19 cellular contexts compared by ENCODE assay signal in genomic region chr18:49030692-49031443, GRCh38.
DNase-seq lines count a peak whose midpoint lies in the region; ATAC-seq, FAIRE-seq and TF ChIP-seq lines count a peak whose summit lies in the region.
"Had no signal": no experiment of that assay in that cellular context is flagged by ENCODE, and none has a peak within 500 bp of the region (broad histone marks: within the 10 kb centered on the region; RNA-seq: fewer than 3 reads in every experiment).

No MANE protein-coding gene starts in this region.

- H3K27me3 ChIP-seq in stomach (no peaks in the 10 kb centered on the region), pancreas (no peaks in the 10 kb centered on the region)

- ATAC-seq in HG02970 (IDR thresholded peaks at IDR 0.05; ENCODE audit: low FRiP score, unreplicated experiment) = no peak
- ATAC-seq in pancreas = no peak
- ATAC-seq: A549 had no signal

- H3K4me1 ChIP-seq in stomach (no peaks in the 10 kb centered on the region), pancreas (no peaks in the 10 kb centered on the region)
- H3K4me1 ChIP-seq: A549 had no signal

- no peak for TF ChIP-seq EP300 in stomach (IDR thresholded peaks at IDR 0.05)

- intact Hi-C loops in stomach (cut with DNase I; ENCODE audit: low total_unique reads) (no loop called here), pancreas (cut with DNase I) (no loop called here)

- H3K36me3 Mint-ChIP-seq in activated T-cell treated with anti-CD3 and anti-CD28 coated beads, Interleukin-2, amount 50 U/mL, for 24 hours (ENCODE audit: low read depth) = no peaks in the 10 kb centered on the region

- H3K4me3 Mint-ChIP-seq in activated T-cell treated with anti-CD3 and anti-CD28 coated beads, Interleukin-2, amount 50 U/mL, for 24 hours = no peak overlapping the region
- H3K4me3 Mint-ChIP-seq: activated naive CD4-positive, alpha-beta T cell treated with anti-CD3 and anti-CD28 coated beads, Interleukin-2, amount 10 ng/mL, durations not matched to agents 7 days and 5 days; brain; dendritic cell treated with granulocyte-macrophage colony-stimulating factor and Interleukin-4, amounts not matched to agents 40 ng/mL and 50 ng/mL, for 4 days had no signal

- no peak for TF ChIP-seq POLR2A in stomach (IDR thresholded peaks at IDR 0.05)

- H3K4me3 ChIP-seq in fibroblast of villous mesenchyme (ENCODE audit: low read depth, low read length) = no peak overlapping the region
- H3K4me3 ChIP-seq in stomach = no peak overlapping the region
- H3K4me3 ChIP-seq in pancreas = no peak overlapping the region
- H3K4me3 ChIP-seq: A549 had no signal

- no peaks in the 10 kb centered on the region for H3K27me3 Mint-ChIP-seq in activated T-cell treated with anti-CD3 and anti-CD28 coated beads, Interleukin-2, amount 50 U/mL, for 24 hours

- FAIRE-seq in pancreas (lab: Jason Lieb, UNC) (no peak), GM19239 (lab: Jason Lieb, UNC) (no peak)
- FAIRE-seq: A549, GM18507 had no signal

- no peaks in the 10 kb centered on the region for H3K36me3 ChIP-seq in KOPT-K1 (ENCODE audit: insufficient read depth, low read length)
- no peaks in the 10 kb centered on the region for H3K36me3 ChIP-seq in stomach
- no peaks in the 10 kb centered on the region for H3K36me3 ChIP-seq in pancreas

- no peak for DNase-seq in activated T-cell treated with anti-CD3 and anti-CD28 coated beads, Interleukin-2, amount 50 U/mL, for 24 hours
- DNase-seq in activated T-cell treated with anti-CD3 and anti-CD28 coated beads, Interleukin-2, amount 50 U/mL, for 1 hour = no peak
- DNase-seq in fibroblast of villous mesenchyme (ENCODE audit: low read depth) (peak; percentile 38), stomach (peak; percentile 10), pancreas (no peak), GM19239 (ENCODE audit: insufficient read length, low spot score) (no peak)
- DNase-seq: activated naive CD4-positive, alpha-beta T cell treated with anti-CD3 and anti-CD28 coated beads, Interleukin-2, amount 10 ng/mL, durations not matched to agents 7 days and 5 days; DMS79; glutamatergic neuron; NCI-H187; SK-N-SH; T1000 had no signal

- H3K9me3 Mint-ChIP-seq in activated T-cell treated with anti-CD3 and anti-CD28 coated beads, Interleukin-2, amount 50 U/mL, for 24 hours = peaks cover 7% of the 10 kb centered on the region
- H3K9me3 Mint-ChIP-seq: dendritic cell treated with granulocyte-macrophage colony-stimulating factor and Interleukin-4, amounts not matched to agents 40 ng/mL and 50 ng/mL, for 4 days had no signal

- peak overlapping the region; percentile 77 for H3K27ac Mint-ChIP-seq in activated T-cell treated with anti-CD3 and anti-CD28 coated beads, Interleukin-2, amount 50 U/mL, for 24 hours
- H3K27ac Mint-ChIP-seq: activated naive CD4-positive, alpha-beta T cell treated with anti-CD3 and anti-CD28 coated beads, Interleukin-2, amount 10 ng/mL, durations not matched to agents 7 days and 5 days; brain; dendritic cell treated with granulocyte-macrophage colony-stimulating factor and Interleukin-4, amounts not matched to agents 40 ng/mL and 50 ng/mL, for 4 days had no signal

- peaks cover 23% of the 10 kb centered on the region for H3K4me1 Mint-ChIP-seq in activated T-cell treated with anti-CD3 and anti-CD28 coated beads, Interleukin-2, amount 50 U/mL, for 24 hours (ENCODE audit: low read depth)
- H3K4me1 Mint-ChIP-seq: brain had no signal

- 87 to 95% (median 91%) methylated on average over 7 to 8 of the region's 8 CpGs for WGBS in stomach, 5 donors
- WGBS in pancreas, 2 donors = 76 to 88% methylated on average over 8 of the region's 8 CpGs

- TF ChIP-seq CTCF in fibroblast of villous mesenchyme (IDR thresholded peaks at IDR 0.05; ENCODE audit: insufficient read depth, low read depth, low read length) (no peak), stomach (IDR thresholded peaks at IDR 0.05) (no peak), pancreas (IDR thresholded peaks at IDR 0.05) (no peak)

- H3K27ac ChIP-seq in KOPT-K1 (ENCODE audit: low read depth, low read length, poor library complexity, severe bottlenecking) (peak overlapping the region; percentile 72), stomach (no peak overlapping the region), pancreas (no peak overlapping the region)
- H3K27ac ChIP-seq: A549, epithelial cell of prostate had no signal

- H3K9me3 ChIP-seq in KOPT-K1 (ENCODE audit: insufficient read depth, low read length, poor library complexity, severe bottlenecking) = no peaks in the 10 kb centered on the region
- H3K9me3 ChIP-seq in stomach = no peaks in the 10 kb centered on the region
- no peaks in the 10 kb centered on the region for H3K9me3 ChIP-seq in pancreas
- H3K9me3 ChIP-seq: A549, SK-N-SH had no signal

Comparison
In these comparisons a context has a peak if more than half of its experiments do, and no peak if none do; other contexts are left out.
1. DNase-seq: peak in fibroblast of villous mesenchyme (single experiment) and stomach (single experiment); none in activated T-cell treated with anti-CD3 and anti-CD28 coated beads, Interleukin-2, amount 50 U/mL, for 24 hours (single experiment), activated T-cell treated with anti-CD3 and anti-CD28 coated beads, Interleukin-2, amount 50 U/mL, for 1 hour (single experiment), pancreas (0 of 6) and GM19239 (single experiment).